In the genomic region with DNA sequence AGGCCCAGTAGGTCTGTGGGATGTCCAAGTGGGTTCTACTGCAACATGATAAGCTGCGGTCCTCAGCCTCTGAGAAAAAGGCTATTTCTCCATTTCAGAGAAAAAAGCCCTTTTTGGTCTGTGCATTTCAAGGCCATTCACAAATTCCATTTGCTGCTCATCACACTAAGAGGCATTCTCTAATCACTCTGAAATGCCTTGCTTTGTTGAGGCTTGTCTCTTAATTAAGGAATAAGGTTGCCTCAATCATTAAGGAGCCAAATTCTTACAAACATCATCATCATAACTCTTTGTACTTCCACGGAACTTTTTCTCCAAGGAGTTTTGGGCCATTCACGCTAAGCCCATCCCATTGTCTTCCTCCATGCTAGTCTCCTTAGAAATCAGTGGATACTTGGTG, we compare ENCODE assay signal across 1 cellular context.
TF ChIP-seq lines count a peak whose summit lies in the region.

No MANE protein-coding gene starts in this region.

TF ChIP-seq in SK-N-SH treated with all-trans-retinoic acid at 6 μM for 48 hours, 23 proteins besides CTCF, POLR2A, EP300 and RAD21 (continued from another document):
- TF ChIP-seq PPARA (CRISPR knock-in tag; IDR thresholded peaks at IDR 0.05; ENCODE audit: borderline replicate concordance) (no peak), CSDC2 (CRISPR knock-in tag; IDR thresholded peaks at IDR 0.05) (no peak), ZNF565 (CRISPR knock-in tag; conservative IDR thresholded peaks at IDR 0.05; ENCODE audit: low read depth) (no peak), ZFP3 (CRISPR knock-in tag; IDR thresholded peaks at IDR 0.05) (no peak), ESRRG (CRISPR knock-in tag; IDR thresholded peaks at IDR 0.05) (no peak)
